18 cellular contexts compared by ENCODE assay signal in genomic region chrX:129599996-129600395, GRCh38.
"Had no signal": no experiment of that assay in that cellular context is flagged by ENCODE, and none has a peak within 500 bp of the region (broad histone marks: within the 10 kb centered on the region; RNA-seq: fewer than 3 reads in every experiment).

No MANE protein-coding gene starts in this region.

- H3K4me3 ChIP-seq: coronary artery, heart right ventricle, left lung, lower lobe of right lung, sigmoid colon, skin epidermis, stomach had no signal

- H3K27me3 ChIP-seq: left lung, neutrophil, sigmoid colon, stomach had no signal

- H3K4me1 ChIP-seq: left lung had no signal

- H3K36me3 Mint-ChIP-seq: naive B cell had no signal

- H3K36me3 ChIP-seq: left lung, lower lobe of right lung, neutrophil, sigmoid colon had no signal

- H3K9me3 Mint-ChIP-seq: naive B cell, nephron had no signal

- H3K27ac Mint-ChIP-seq: naive B cell had no signal

- H3K27ac ChIP-seq: coronary artery, heart right ventricle, left lung, lower lobe of right lung, neutrophil, skin epidermis, stomach had no signal

- DNase-seq: effector CD4-positive, alpha-beta T cell; heart right ventricle; hypothalamus; left lung; lower lobe of right lung; mesenchymal stem cell; naive B cell; posterior cingulate gyrus; sigmoid colon; stimulated activated CD4-positive, alpha-beta T cell treated with anti-CD3 and anti-CD28 coated beads, Interleukin-2, amount 100 ng/mL, for 24 hours; stimulated activated naive CD4-positive, alpha-beta T cell; stomach; trophoblast cell had no signal

- ATAC-seq: esophagus mucosa, heart right ventricle, left lung, lower lobe of right lung had no signal

- H3K9me3 ChIP-seq: heart right ventricle, left lung, lower lobe of right lung, neutrophil, sigmoid colon, stomach had no signal

- H3K4me3 Mint-ChIP-seq: naive B cell, nephron had no signal
